ENCODE assay signal across 23 cellular contexts in the genomic region with DNA sequence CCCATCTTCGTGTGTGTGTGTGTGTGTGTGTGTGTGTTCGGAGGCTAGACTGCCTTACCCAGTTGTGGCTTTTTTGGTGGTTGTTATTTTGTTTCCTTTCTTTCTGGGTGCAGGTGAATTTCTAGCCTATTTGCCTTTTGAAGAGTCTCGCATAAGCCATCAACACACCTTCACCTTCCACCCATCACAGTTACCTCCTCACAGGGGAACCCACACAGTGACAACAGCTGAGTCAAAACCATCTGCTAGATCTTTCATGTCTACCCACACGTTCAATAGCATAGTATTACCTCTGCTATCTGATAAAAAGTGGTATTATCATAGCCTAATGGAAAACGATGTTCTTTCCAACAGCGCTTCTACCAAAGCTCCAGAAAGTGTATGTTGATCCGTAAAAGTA.
"Had no signal": no experiment of that assay in that cellular context is flagged by ENCODE, and none has a peak within 500 bp of the region (broad histone marks: within the 10 kb centered on the region; RNA-seq: fewer than 3 reads in every experiment).

No MANE protein-coding gene starts in this region.

- ATAC-seq: naive thymus-derived CD8-positive, alpha-beta T cell; natural killer cell treated with Interleukin-12 subunit alpha and Interleukin-12 subunit beta and Interleukin-15 and Interleukin-18, amount 100 ng/mL, for 72 hours; pancreas; right cardiac atrium; right lobe of liver; stimulated activated effector memory CD8-positive, alpha-beta T cell treated with anti-CD3 and anti-CD28 coated beads, Interleukin-12 subunit alpha, Interleukin-12 subunit beta, amount 100 ng/mL, for 72 hours; stimulated activated naive B cell treated with anti-CD40 and anti-IgM and Interleukin-4, amounts not matched to agents 10 μg/mL and 1 μg/mL and 100 μg/mL, for 72 hours had no signal

- DNase-seq: naive thymus-derived CD8-positive, alpha-beta T cell; nephron progenitor cell; pancreas; right cardiac atrium; right lobe of liver; sigmoid colon; small intestine; stimulated activated CD4-positive, alpha-beta T cell treated with anti-CD3 and anti-CD28 coated beads, Interleukin-15, amount 100 ng/mL, for 24 hours; stimulated activated CD4-positive, alpha-beta T cell treated with anti-CD3 and anti-CD28 coated beads, Interleukin-2, amount 100 ng/mL, for 24 hours; stimulated activated CD4-positive, alpha-beta T cell treated with anti-CD3 and anti-CD28 coated beads, Interleukin-2, amount 100 ng/mL, for 48 hours; stimulated activated CD4-positive, alpha-beta T cell treated with anti-CD3 and anti-CD28 coated beads, Interleukin-4, amount 100 ng/mL, for 24 hours; stimulated activated naive B cell treated with anti-CD40 and anti-IgM and Interleukin-4, amounts not matched to agents 10 μg/mL and 1 μg/mL and 100 μg/mL, for 72 hours; stimulated activated naive CD4-positive, alpha-beta T cell treated with Interleukin-2 at 50 U/mL for 16 hours; stomach; thyroid gland; trophoblast cell; upper lobe of left lung had no signal

- H3K4me3 ChIP-seq: pancreas, prostate gland, right lobe of liver, sigmoid colon, stomach, thoracic aorta, thyroid gland, tibial nerve, upper lobe of left lung, vagina had no signal
